Comparison of ENCODE assay signal across 18 cellular contexts in the genomic region with DNA sequence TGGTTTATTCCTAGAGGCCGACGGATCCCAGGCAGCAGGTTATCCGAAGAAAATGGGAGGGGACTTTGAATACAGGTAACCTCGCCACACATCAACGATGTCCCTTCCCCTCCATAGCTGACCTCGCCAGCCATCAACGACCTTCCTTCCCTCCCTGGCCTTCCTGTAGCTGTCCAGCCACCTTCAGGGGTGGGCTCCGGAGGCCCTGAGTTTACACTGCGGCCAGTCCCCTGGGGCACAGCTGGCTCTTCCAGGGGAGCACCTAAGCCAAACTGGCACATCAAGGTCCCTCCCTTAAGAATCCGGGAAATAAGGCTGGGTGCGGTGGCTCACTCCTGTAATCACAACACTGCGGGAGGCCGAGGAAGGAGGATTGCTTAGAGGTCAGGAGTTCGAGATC.
"Had no signal": no experiment of that assay in that cellular context is flagged by ENCODE, and none has a peak within 500 bp of the region (broad histone marks: within the 10 kb centered on the region; RNA-seq: fewer than 3 reads in every experiment).

No MANE protein-coding gene starts in this region.

- H3K9me3 ChIP-seq: SK-N-SH had no signal

- DNase-seq: KBM-7, MV-4-11, NCI-H1048, NCI-H1105, NCI-H1417, NCI-H1436 treated with DMSO at 0.1 percent for 48 hours, NCI-H1694, NCI-H187 treated with DMSO at 0.1 percent for 48 hours, NCI-H2029 treated with DMSO at 0.1 percent for 48 hours, NCI-H2171 treated with DMSO at 0.1 percent for 48 hours, NCI-H2227 treated with DMSO at 0.1 percent for 48 hours, NCI-H524, NCI-H526 treated with DMSO at 0.1 percent for 48 hours, NCI-H748 treated with DMSO at 0.1 percent for 48 hours, PC-3, SHP77, SK-N-SH had no signal

- ATAC-seq: Panc1, PC-3 had no signal
